26 cellular contexts compared by ENCODE assay signal in the genomic region with DNA sequence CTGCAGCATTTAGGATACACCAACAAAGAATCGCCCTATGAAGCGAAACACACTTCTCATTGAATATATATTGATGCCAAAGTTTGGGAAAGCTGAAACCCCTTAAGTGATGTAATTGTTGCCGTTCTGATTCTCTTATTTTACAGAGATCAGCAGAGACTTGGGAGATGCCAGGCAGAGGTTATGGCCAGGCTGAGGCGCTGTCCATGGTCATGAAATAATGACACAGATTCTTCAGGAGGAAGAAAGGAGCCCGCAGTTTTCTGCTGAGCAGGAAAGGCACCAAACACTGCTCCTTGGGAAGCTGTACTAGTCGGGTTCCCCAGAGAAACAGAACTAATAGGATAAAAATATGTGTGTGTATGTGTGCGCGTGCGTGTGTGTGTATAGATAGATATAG.
DNase-seq lines count a peak whose midpoint lies in the region; ATAC-seq and TF ChIP-seq lines count a peak whose summit lies in the region.
"Had no signal": no experiment of that assay in that cellular context is flagged by ENCODE, and none has a peak within 500 bp of the region (broad histone marks: within the 10 kb centered on the region; RNA-seq: fewer than 3 reads in every experiment).

No MANE protein-coding gene starts in this region.

- H3K9me3 Mint-ChIP-seq in MCF 10A (ENCODE audit: unreplicated experiment) = peaks cover 8% of the 10 kb centered on the region

- H4K20me1 ChIP-seq in hepatocyte (ENCODE audit: insufficient read depth, poor library complexity, severe bottlenecking) = no peaks in the 10 kb centered on the region

- CTCF ChIA-PET in MCF 10A (lab: Yijun Ruan, JAX) = interaction anchor here (0.8 to 1.0 kb wide), 2 partner anchors 117 to 200 kb away, joined by 3 read pairs; no protein-coding TSS in a partner anchor

- no peaks in the 10 kb centered on the region for H3K9me3 ChIP-seq in hepatocyte (ENCODE audit: low read depth)
- no peaks in the 10 kb centered on the region for H3K9me3 ChIP-seq in sigmoid colon
- H3K9me3 ChIP-seq: adrenal gland had no signal

- TF ChIP-seq CTCF in MCF 10A (IDR thresholded peaks at IDR 0.05; ENCODE audit: unreplicated experiment) = no peak
- TF ChIP-seq CTCF in hepatocyte (IDR thresholded peaks at IDR 0.05; ENCODE audit: poor library complexity) = no peak
- TF ChIP-seq CTCF in sigmoid colon (IDR thresholded peaks at IDR 0.05) = no peak

- WGBS in hepatocyte (ENCODE audit: low lambda C conversion rate, missing lambda C conversion rate) = 69% methylated on average over 9 of the region's 9 CpGs
- WGBS in sigmoid colon, 2 donors = 73 to 79% methylated on average over 9 of the region's 9 CpGs

- no peak overlapping the region for H3K27ac Mint-ChIP-seq in MCF 10A (ENCODE audit: low read depth, unreplicated experiment)
- H3K27ac Mint-ChIP-seq: activated B cell treated with CpG ODN at 0.5 μM for 24 hours; activated CD4-positive, alpha-beta memory T cell treated with anti-CD3 and anti-CD28 coated beads for 36 hours; naive B cell; T-helper 2 cell treated with Interferon-gamma antibody and Interleukin-4, amounts not matched to agents 5 μg/mL and 100 μg/mL, for 36 hours had no signal

- no peaks in the 10 kb centered on the region for H3K4me1 Mint-ChIP-seq in MCF 10A (ENCODE audit: insufficient read depth, unreplicated experiment)
- H3K4me1 Mint-ChIP-seq: activated B cell treated with CpG ODN at 0.5 μM for 24 hours, naive B cell had no signal

- TF ChIP-seq EP300 in sigmoid colon (IDR thresholded peaks at IDR 0.05) = no peak

- H3K27me3 ChIP-seq in hepatocyte (no peaks in the 10 kb centered on the region), sigmoid colon (no peaks in the 10 kb centered on the region)
- H3K27me3 ChIP-seq: adrenal gland, stomach had no signal

- DNase-seq in T47D (ENCODE audit: low read depth in 1 of 2, low spot score in 1 of 2) (peak; percentile 28 to 68), MCF 10A (ENCODE audit: unreplicated experiment) (no peak), RPMI8226 (peak; percentile 18), hepatocyte (ENCODE audit: low spot score) (peak; percentile 47), NCI-H226 (no peak), SK-N-DZ (ENCODE audit: low spot score) (no peak), sigmoid colon (no peak)
- DNase-seq: activated B cell treated with CpG ODN at 0.5 μM for 24 hours; activated CD4-positive, alpha-beta memory T cell treated with anti-CD3 and anti-CD28 coated beads for 36 hours; activated gamma-delta T cell treated with Interleukin-2 at 50 U/mL for 16 hours; activated T-cell treated with anti-CD3 and anti-CD28 coated beads, Interleukin-2, amount 50 U/mL, for 1 hour; adrenal gland; cortex of kidney; HCEC 1CT; left cardiac atrium; naive B cell; NCI-H1092 treated with DMSO at 0.1 percent for 48 hours; NCI-H1930; NCI-H345; stomach; trophoblast cell had no signal

- no peaks in the 10 kb centered on the region for H3K9me2 ChIP-seq in hepatocyte (replicated peaks; ENCODE audit: insufficient read depth)

- H3K27ac ChIP-seq in hepatocyte = no peak overlapping the region
- no peak overlapping the region for H3K27ac ChIP-seq in sigmoid colon
- H3K27ac ChIP-seq: adrenal gland, KMS-11, SK-N-MC, stomach had no signal

- H3K4me1 ChIP-seq in hepatocyte (ENCODE audit: insufficient read depth) (no peaks in the 10 kb centered on the region), sigmoid colon (no peaks in the 10 kb centered on the region)
- H3K4me1 ChIP-seq: adrenal gland, stomach had no signal

- H3K27me3 Mint-ChIP-seq in MCF 10A (ENCODE audit: insufficient read depth, unreplicated experiment) = no peaks in the 10 kb centered on the region
- H3K27me3 Mint-ChIP-seq: activated B cell treated with CpG ODN at 0.5 μM for 24 hours; activated CD4-positive, alpha-beta memory T cell treated with anti-CD3 and anti-CD28 coated beads for 36 hours; naive B cell had no signal

- H3K36me3 ChIP-seq in hepatocyte (replicated peaks; ENCODE audit: insufficient read depth, low read depth) = no peaks in the 10 kb centered on the region
- H3K36me3 ChIP-seq in sigmoid colon = no peaks in the 10 kb centered on the region
- H3K36me3 ChIP-seq: adrenal gland, stomach had no signal

- no TSS peak for BruUV-seq in MCF 10A (replicated peaks; lab: Mats Ljungman, UMichigan)

- no peak overlapping the region for H3K4me3 Mint-ChIP-seq in MCF 10A (ENCODE audit: unreplicated experiment)
- H3K4me3 Mint-ChIP-seq: activated B cell treated with CpG ODN at 0.5 μM for 24 hours; activated CD4-positive, alpha-beta memory T cell treated with anti-CD3 and anti-CD28 coated beads for 36 hours; T-helper 2 cell treated with Interferon-gamma antibody and Interleukin-4, amounts not matched to agents 5 μg/mL and 100 μg/mL, for 36 hours had no signal

- no peaks in the 10 kb centered on the region for H3K36me3 Mint-ChIP-seq in MCF 10A (ENCODE audit: insufficient read depth, unreplicated experiment)
- H3K36me3 Mint-ChIP-seq: activated CD4-positive, alpha-beta memory T cell treated with anti-CD3 and anti-CD28 coated beads for 36 hours; naive B cell had no signal

- H3K4me3 ChIP-seq in hepatocyte (no peak overlapping the region), sigmoid colon (no peak overlapping the region)
- H3K4me3 ChIP-seq: adrenal gland, SK-N-MC, stomach had no signal

- no peaks in the 10 kb centered on the region for H3K79me2 ChIP-seq in hepatocyte

- in situ Hi-C loops in T47D (cut with HindIII; ENCODE audit: low pct_unique_long_range_greater_than_20kb, low sequenced_read_pairs) = no loop called here

- ATAC-seq in GM21717 (IDR thresholded peaks at IDR 0.05; ENCODE audit: unreplicated experiment) = no peak
- ATAC-seq: left cardiac atrium, Panc1 had no signal

- intact Hi-C loops in MCF 10A (cut with micrococcal nuclease) (no loop called here), sigmoid colon (cut with DNase I) (no loop called here)

- H3K4me2 ChIP-seq in hepatocyte = no peak overlapping the region
- H3K4me2 ChIP-seq: KMS-11 had no signal

- POLR2A ChIA-PET in MCF 10A (lab: Yijun Ruan, JAX) = no interaction called here

- H2AFZ ChIP-seq in hepatocyte = no peak overlapping the region

- TF ChIP-seq POLR2A in sigmoid colon (IDR thresholded peaks at IDR 0.05) = no peak

Comparison
In these comparisons a context has a peak if more than half of its experiments do, and no peak if none do; other contexts are left out.
1. DNase-seq: peak in T47D (2 of 2), RPMI8226 (single experiment) and hepatocyte (single experiment); none in MCF 10A (single experiment), NCI-H226 (single experiment), SK-N-DZ (single experiment) and sigmoid colon (single experiment).